15 cellular contexts compared by ENCODE assay signal in genomic region chr9:1978941-1979340, GRCh38. TPM values are rescaled to one million over a fixed set of nuclear protein-coding genes. Genes with fewer than 3 reads are reported as not detected.
A peak's percentile ranks its signal among the peaks of the same experiment; 100 is the strongest.
DNase-seq lines count a peak whose midpoint lies in the region; ATAC-seq and TF ChIP-seq lines count a peak whose summit lies in the region.
"Had no signal": no experiment of that assay in that cellular context is flagged by ENCODE, and none has a peak within 500 bp of the region (broad histone marks: within the 10 kb centered on the region; RNA-seq: fewer than 3 reads in every experiment).

No MANE protein-coding gene starts in this region.

- H3K79me2 ChIP-seq in mammary epithelial cell (ENCODE audit: insufficient read depth, low read length): no peaks in the 10 kb centered on the region

- no TSS peak for BruUV-seq in mammary epithelial cell (replicated peaks; lab: Mats Ljungman, UMichigan)

- ATAC-seq in Right ventricle myocardium inferior: peak; percentile 70
- peak; percentile 83 for ATAC-seq in left lobe of liver
- no peak for ATAC-seq in HG03196 (IDR thresholded peaks at IDR 0.05; ENCODE audit: unreplicated experiment)
- ATAC-seq in HG02852 (IDR thresholded peaks at IDR 0.05; ENCODE audit: unreplicated experiment): no peak
- ATAC-seq: HCT116 had no signal

- CTCF ChIA-PET in mammary epithelial cell (lab: Charles Lee; ENCODE audit: low non-redundant PET): no interaction called here

- 64% methylated on average over 4 of the region's 5 CpGs for WGBS in mammary epithelial cell (ENCODE audit: low coverage, missing lambda C conversion rate)

- in situ Hi-C loops in mammary epithelial cell (cut with MboI; ENCODE audit: low sequenced_read_pairs in 2 of 2): no loop called here
- in situ Hi-C loops in GM13976 (cut with MboI; ENCODE audit: low sequenced_read_pairs, unreplicated experiment): no loop called here

- H3K4me1 ChIP-seq in right atrium auricular region (peaks cover 0 to 13% of the 10 kb centered on the region in 2 donors), mammary epithelial cell (ENCODE audit: insufficient read depth, low read length) (peaks cover 13% of the 10 kb centered on the region)

- H3K4me2 ChIP-seq in mammary epithelial cell (ENCODE audit: insufficient read depth, low read depth, low read length): no peak overlapping the region

- intact Hi-C loops in Right ventricle myocardium inferior (cut with DNase I) (no loop called here), mammary epithelial cell (cut with micrococcal nuclease) (loop anchor here (2.0 kb wide), 1 partner anchor 36 kb away; the partner anchor contains the start of gene SMARCA2)

- no peaks in the 10 kb centered on the region for H4K20me1 ChIP-seq in mammary epithelial cell (ENCODE audit: insufficient read depth, low read length)

- H3K36me3 ChIP-seq in right atrium auricular region (no peaks in the 10 kb centered on the region), mammary epithelial cell (ENCODE audit: insufficient read depth, low read length) (no peaks in the 10 kb centered on the region)
- H3K36me3 ChIP-seq: cardiac muscle cell, heart right ventricle had no signal

- DNase-seq in Right ventricle myocardium inferior (ENCODE audit: missing footprints): no peak
- DNase-seq in right atrium auricular region (ENCODE audit: low spot score): no peak
- peak; percentile 44 for DNase-seq in mammary epithelial cell
- DNase-seq in left lobe of liver (ENCODE audit: low spot score): peak; percentile 94
- DNase-seq in HK-2 (ENCODE audit: unreplicated experiment): no peak
- no peak for DNase-seq in GM13976 (ENCODE audit: low spot score)
- DNase-seq: activated T-cell treated with anti-CD3 and anti-CD28 coated beads for 4 hours; GF-D8; heart right ventricle; NCI-H1048; stimulated activated naive CD4-positive, alpha-beta T cell treated with Interleukin-2 at 50 U/mL for 16 hours had no signal

- H3K9me3 ChIP-seq in right atrium auricular region (no peaks in the 10 kb centered on the region), mammary epithelial cell (replicated peaks; ENCODE audit: insufficient read depth, low read length) (no peaks in the 10 kb centered on the region)
- H3K9me3 ChIP-seq: heart right ventricle had no signal

- H2AFZ ChIP-seq in mammary epithelial cell (ENCODE audit: low read depth, low read length): no peak overlapping the region

- H3K27ac ChIP-seq in right atrium auricular region: no peak overlapping the region
- no peak overlapping the region for H3K27ac ChIP-seq in mammary epithelial cell (ENCODE audit: insufficient read depth, low read depth, low read length)
- H3K27ac ChIP-seq: cardiac muscle cell, heart right ventricle had no signal

- H3K4me3 ChIP-seq in right atrium auricular region: no peak overlapping the region
- H3K4me3 ChIP-seq in mammary epithelial cell (replicated peaks in 1 of 3; ENCODE audit: insufficient read depth in 1 of 3, low read depth in 2 of 3, low read length in 3 of 3): no peak overlapping the region
- H3K4me3 ChIP-seq: cardiac muscle cell, heart right ventricle had no signal

- TF ChIP-seq CTCF in right atrium auricular region (IDR thresholded peaks at IDR 0.05) (no peak), mammary epithelial cell (conservative IDR thresholded peaks at IDR 0.05 in 1 of 2, IDR thresholded peaks at IDR 0.05 in 1 of 2; ENCODE audit: extremely low read depth in 1 of 2, insufficient read depth in 1 of 2, low read depth in 1 of 2, low read length in 2 of 2) (no peak), GM13976 (IDR thresholded peaks at IDR 0.05; ENCODE audit: borderline replicate concordance, control extremely low read depth, extremely low read depth, insufficient read depth, missing control alignments) (no peak)

- dilution Hi-C loops in mammary epithelial cell (cut with HindIII; ENCODE audit: low sequenced_read_pairs): no loop called here

- H3K27me3 ChIP-seq in right atrium auricular region (no peaks in the 10 kb centered on the region), mammary epithelial cell (ENCODE audit: insufficient read depth, low read length) (no peaks in the 10 kb centered on the region)
- H3K27me3 ChIP-seq: cardiac muscle cell, heart right ventricle had no signal

- H3K9ac ChIP-seq in mammary epithelial cell (ENCODE audit: insufficient read depth, low read length): no peak overlapping the region

RNA-seq across cellular contexts. Expression of gene SMARCA2, which starts 36.2 kb away (rescaled TPM):
- total RNA-seq in Right ventricle myocardium inferior: 98.4 TPM
- total RNA-seq in right atrium auricular region: 100 to 1,000 TPM in 1 of 2 donors, 10 to 100 TPM in 1; 63.8 to 109 TPM
- 10 to 100 TPM; 62.7 to 80.2 TPM for total RNA-seq in mammary epithelial cell
- polyA plus RNA-seq in mammary epithelial cell: 42.9 TPM
- polyA minus RNA-seq in mammary epithelial cell: 97.7 TPM
- 91.3 TPM for total RNA-seq in left lobe of liver

Comparison
In these comparisons a context has a peak if more than half of its experiments do, and no peak if none do; other contexts are left out.
1. ATAC-seq: peak in Right ventricle myocardium inferior (single experiment) and left lobe of liver (single experiment); none in HG03196 (single experiment) and HG02852 (single experiment).
2. DNase-seq: peak in mammary epithelial cell (single experiment) and left lobe of liver (single experiment); none in Right ventricle myocardium inferior (single experiment), right atrium auricular region (single experiment), HK-2 (single experiment) and GM13976 (single experiment).